Comparison of ENCODE assay signal across 1 cellular context in the genomic region with DNA sequence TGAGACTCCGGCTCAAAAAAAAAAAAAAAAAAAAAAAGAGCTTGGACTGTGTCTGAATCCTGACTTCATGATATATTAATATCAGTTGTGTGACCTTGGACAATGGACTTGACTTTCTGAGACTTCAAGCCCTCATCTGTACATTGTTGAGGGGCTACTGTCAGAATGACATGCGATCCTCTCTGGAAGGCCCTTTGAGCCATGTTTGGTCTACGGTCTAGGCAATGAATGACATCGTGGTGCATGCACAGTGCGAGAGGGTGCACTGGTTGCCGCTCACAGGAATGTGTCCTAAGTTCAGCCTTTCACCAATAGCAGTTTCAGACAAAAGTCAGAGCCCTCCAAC.
A peak's percentile ranks its signal among the peaks of the same experiment; 100 is the strongest.
TF ChIP-seq lines count a peak whose summit lies in the region.

No MANE protein-coding gene starts in this region.

TF ChIP-seq in HepG2, 621 proteins besides CTCF, POLR2A, EP300 and RAD21 (continued from another document and continues in another):
- TF ChIP-seq, protein P1, sequence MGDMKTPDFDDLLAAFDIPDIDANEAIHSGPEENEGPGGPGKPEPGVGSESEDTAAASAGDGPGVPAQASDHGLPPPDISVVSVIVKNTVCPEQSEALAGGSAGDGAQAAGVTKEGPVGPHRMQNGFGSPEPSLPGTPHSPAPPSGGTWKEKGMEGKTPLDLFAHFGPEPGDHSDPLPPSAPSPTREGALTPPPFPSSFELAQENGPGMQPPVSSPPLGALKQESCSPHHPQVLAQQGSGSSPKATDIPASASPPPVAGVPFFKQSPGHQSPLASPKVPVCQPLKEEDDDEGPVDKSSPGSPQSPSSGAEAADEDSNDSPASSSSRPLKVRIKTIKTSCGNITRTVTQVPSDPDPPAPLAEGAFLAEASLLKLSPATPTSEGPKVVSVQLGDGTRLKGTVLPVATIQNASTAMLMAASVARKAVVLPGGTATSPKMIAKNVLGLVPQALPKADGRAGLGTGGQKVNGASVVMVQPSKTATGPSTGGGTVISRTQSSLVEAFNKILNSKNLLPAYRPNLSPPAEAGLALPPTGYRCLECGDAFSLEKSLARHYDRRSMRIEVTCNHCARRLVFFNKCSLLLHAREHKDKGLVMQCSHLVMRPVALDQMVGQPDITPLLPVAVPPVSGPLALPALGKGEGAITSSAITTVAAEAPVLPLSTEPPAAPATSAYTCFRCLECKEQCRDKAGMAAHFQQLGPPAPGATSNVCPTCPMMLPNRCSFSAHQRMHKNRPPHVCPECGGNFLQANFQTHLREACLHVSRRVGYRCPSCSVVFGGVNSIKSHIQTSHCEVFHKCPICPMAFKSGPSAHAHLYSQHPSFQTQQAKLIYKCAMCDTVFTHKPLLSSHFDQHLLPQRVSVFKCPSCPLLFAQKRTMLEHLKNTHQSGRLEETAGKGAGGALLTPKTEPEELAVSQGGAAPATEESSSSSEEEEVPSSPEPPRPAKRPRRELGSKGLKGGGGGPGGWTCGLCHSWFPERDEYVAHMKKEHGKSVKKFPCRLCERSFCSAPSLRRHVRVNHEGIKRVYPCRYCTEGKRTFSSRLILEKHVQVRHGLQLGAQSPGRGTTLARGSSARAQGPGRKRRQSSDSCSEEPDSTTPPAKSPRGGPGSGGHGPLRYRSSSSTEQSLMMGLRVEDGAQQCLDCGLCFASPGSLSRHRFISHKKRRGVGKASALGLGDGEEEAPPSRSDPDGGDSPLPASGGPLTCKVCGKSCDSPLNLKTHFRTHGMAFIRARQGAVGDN (CRISPR knock-in tag; IDR thresholded peaks at IDR 0.05) = peak; percentile 46
- TF ChIP-seq ZNF30 (CRISPR knock-in tag; IDR thresholded peaks at IDR 0.05) (no peak), GATAD1 (CRISPR knock-in tag; IDR thresholded peaks at IDR 0.05) (no peak), MEF2D (CRISPR knock-in tag; IDR thresholded peaks at IDR 0.05) (0 out of 2 replicates have a peak, but pooled peaks have one; percentile 18), HNRNPK (IDR thresholded peaks at IDR 0.05; ENCODE audit: low read depth, low read length, poor library complexity, severe bottlenecking) (no peak), IKZF1 (IDR thresholded peaks at IDR 0.05) (no peak), ZNF703 (CRISPR knock-in tag; IDR thresholded peaks at IDR 0.05; ENCODE audit: borderline replicate concordance) (no peak), ATM (IDR thresholded peaks at IDR 0.05; ENCODE audit: borderline replicate concordance) (no peak), ZBTB7B (CRISPR knock-in tag; IDR thresholded peaks at IDR 0.05) (peak; percentile 53; the same call in 1 of the 2 replicates), MXI1 (IDR thresholded peaks at IDR 0.05; ENCODE audit: borderline replicate concordance, low read depth, low read length) (peak; percentile 72; the same call in 1 of the 3 replicates), PCBP2 (optimal IDR thresholded peaks at IDR 0.05; ENCODE audit: low read depth, low read length, poor library complexity, severe bottlenecking) (no peak), TOPORS (CRISPR knock-in tag; IDR thresholded peaks at IDR 0.05) (no peak), ZNF263 (CRISPR knock-in tag; IDR thresholded peaks at IDR 0.05) (0 out of 2 replicates have a peak, but pooled peaks have one; percentile 17), ZNF556 (CRISPR knock-in tag; IDR thresholded peaks at IDR 0.05; ENCODE audit: borderline replicate concordance) (peak; percentile 89), XBP1 (CRISPR knock-in tag; IDR thresholded peaks at IDR 0.05) (no peak), ZNF33B (CRISPR knock-in tag; IDR thresholded peaks at IDR 0.05) (no peak), RXRA (CRISPR knock-in tag; IDR thresholded peaks at IDR 0.05) (0 out of 2 replicates have a peak, but pooled peaks have one; percentile 7), ZNF563 (CRISPR knock-in tag; IDR thresholded peaks at IDR 0.05) (peak; percentile 46; the same call in 1 of the 2 replicates), KMT2A (CRISPR knock-in tag; IDR thresholded peaks at IDR 0.05) (no peak; the same call in 1 of the 2 replicates), ATF7 (IDR thresholded peaks at IDR 0.05) (no peak), ATF7 (CRISPR knock-in tag; IDR thresholded peaks at IDR 0.05) (peak; percentile 83; the same call in 1 of the 2 replicates), YY1 (IDR thresholded peaks at IDR 0.05; ENCODE audit: insufficient read depth, insufficient replicate concordance, low read depth, low read length) (peak; percentile 50), ZFX (CRISPR knock-in tag; IDR thresholded peaks at IDR 0.05; ENCODE audit: low read depth) (peak; percentile 58), ZNF547 (CRISPR knock-in tag; IDR thresholded peaks at IDR 0.05) (no peak), KLF15 (CRISPR knock-in tag; IDR thresholded peaks at IDR 0.05; ENCODE audit: borderline replicate concordance) (no peak), ZBTB20 (CRISPR knock-in tag; IDR thresholded peaks at IDR 0.05; ENCODE audit: borderline replicate concordance, low read depth) (peak; percentile 43; the same call in 1 of the 2 replicates), SOX13 (IDR thresholded peaks at IDR 0.05) (no peak), SOX13 (CRISPR knock-in tag; conservative IDR thresholded peaks at IDR 0.05 in 1 of 2, IDR thresholded peaks at IDR 0.05 in 1 of 2) (peak in 1 of 2 experiments; percentile 10; a peak in 1 of 4 replicates), IRF2 (CRISPR knock-in tag; IDR thresholded peaks at IDR 0.05) (0 out of 2 replicates have a peak, but pooled peaks have one; percentile 35), ZMYM2 (CRISPR knock-in tag; IDR thresholded peaks at IDR 0.05) (0 out of 2 replicates have a peak, but pooled peaks have one; percentile 56), ZNF543 (CRISPR knock-in tag; IDR thresholded peaks at IDR 0.05) (0 out of 2 replicates have a peak, but pooled peaks have one; percentile 47), ZKSCAN1 (IDR thresholded peaks at IDR 0.05; ENCODE audit: low read length) (0 out of 2 replicates have a peak, but pooled peaks have one; percentile 43), SP5 (CRISPR knock-in tag; IDR thresholded peaks at IDR 0.05; ENCODE audit: borderline replicate concordance, low read depth) (no peak), ZFP62 (CRISPR knock-in tag; IDR thresholded peaks at IDR 0.05) (no peak), NRL (CRISPR knock-in tag; IDR thresholded peaks at IDR 0.05; ENCODE audit: borderline replicate concordance) (no peak)
- TF ChIP-seq, protein P2, sequence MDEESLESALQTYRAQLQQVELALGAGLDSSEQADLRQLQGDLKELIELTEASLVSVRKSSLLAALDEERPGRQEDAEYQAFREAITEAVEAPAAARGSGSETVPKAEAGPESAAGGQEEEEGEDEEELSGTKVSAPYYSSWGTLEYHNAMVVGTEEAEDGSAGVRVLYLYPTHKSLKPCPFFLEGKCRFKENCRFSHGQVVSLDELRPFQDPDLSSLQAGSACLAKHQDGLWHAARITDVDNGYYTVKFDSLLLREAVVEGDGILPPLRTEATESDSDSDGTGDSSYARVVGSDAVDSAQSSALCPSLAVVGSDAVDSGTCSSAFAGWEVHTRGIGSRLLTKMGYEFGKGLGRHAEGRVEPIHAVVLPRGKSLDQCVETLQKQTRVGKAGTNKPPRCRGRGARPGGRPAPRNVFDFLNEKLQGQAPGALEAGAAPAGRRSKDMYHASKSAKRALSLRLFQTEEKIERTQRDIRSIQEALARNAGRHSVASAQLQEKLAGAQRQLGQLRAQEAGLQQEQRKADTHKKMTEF (CRISPR knock-in tag; IDR thresholded peaks at IDR 0.05) = 0 out of 2 replicates have a peak, but pooled peaks have one; percentile 28
- TF ChIP-seq, protein P3, sequence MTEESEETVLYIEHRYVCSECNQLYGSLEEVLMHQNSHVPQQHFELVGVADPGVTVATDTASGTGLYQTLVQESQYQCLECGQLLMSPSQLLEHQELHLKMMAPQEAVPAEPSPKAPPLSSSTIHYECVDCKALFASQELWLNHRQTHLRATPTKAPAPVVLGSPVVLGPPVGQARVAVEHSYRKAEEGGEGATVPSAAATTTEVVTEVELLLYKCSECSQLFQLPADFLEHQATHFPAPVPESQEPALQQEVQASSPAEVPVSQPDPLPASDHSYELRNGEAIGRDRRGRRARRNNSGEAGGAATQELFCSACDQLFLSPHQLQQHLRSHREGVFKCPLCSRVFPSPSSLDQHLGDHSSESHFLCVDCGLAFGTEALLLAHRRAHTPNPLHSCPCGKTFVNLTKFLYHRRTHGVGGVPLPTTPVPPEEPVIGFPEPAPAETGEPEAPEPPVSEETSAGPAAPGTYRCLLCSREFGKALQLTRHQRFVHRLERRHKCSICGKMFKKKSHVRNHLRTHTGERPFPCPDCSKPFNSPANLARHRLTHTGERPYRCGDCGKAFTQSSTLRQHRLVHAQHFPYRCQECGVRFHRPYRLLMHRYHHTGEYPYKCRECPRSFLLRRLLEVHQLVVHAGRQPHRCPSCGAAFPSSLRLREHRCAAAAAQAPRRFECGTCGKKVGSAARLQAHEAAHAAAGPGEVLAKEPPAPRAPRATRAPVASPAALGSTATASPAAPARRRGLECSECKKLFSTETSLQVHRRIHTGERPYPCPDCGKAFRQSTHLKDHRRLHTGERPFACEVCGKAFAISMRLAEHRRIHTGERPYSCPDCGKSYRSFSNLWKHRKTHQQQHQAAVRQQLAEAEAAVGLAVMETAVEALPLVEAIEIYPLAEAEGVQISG (CRISPR knock-in tag; IDR thresholded peaks at IDR 0.05) = peak; percentile 66
- TF ChIP-seq, protein P4, sequence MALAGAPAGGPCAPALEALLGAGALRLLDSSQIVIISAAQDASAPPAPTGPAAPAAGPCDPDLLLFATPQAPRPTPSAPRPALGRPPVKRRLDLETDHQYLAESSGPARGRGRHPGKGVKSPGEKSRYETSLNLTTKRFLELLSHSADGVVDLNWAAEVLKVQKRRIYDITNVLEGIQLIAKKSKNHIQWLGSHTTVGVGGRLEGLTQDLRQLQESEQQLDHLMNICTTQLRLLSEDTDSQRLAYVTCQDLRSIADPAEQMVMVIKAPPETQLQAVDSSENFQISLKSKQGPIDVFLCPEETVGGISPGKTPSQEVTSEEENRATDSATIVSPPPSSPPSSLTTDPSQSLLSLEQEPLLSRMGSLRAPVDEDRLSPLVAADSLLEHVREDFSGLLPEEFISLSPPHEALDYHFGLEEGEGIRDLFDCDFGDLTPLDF (CRISPR knock-in tag; IDR thresholded peaks at IDR 0.05) = no peak
- TF ChIP-seq, protein P5, sequence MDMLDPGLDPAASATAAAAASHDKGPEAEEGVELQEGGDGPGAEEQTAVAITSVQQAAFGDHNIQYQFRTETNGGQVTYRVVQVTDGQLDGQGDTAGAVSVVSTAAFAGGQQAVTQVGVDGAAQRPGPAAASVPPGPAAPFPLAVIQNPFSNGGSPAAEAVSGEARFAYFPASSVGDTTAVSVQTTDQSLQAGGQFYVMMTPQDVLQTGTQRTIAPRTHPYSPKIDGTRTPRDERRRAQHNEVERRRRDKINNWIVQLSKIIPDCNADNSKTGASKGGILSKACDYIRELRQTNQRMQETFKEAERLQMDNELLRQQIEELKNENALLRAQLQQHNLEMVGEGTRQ (IDR thresholded peaks at IDR 0.05; ENCODE audit: low read depth, low read length) = no peak
- TF ChIP-seq, protein P5 (CRISPR knock-in tag; IDR thresholded peaks at IDR 0.05; ENCODE audit: borderline replicate concordance) = peak; percentile 30; the same call in 1 of the 2 replicates
- TF ChIP-seq, protein P6, sequence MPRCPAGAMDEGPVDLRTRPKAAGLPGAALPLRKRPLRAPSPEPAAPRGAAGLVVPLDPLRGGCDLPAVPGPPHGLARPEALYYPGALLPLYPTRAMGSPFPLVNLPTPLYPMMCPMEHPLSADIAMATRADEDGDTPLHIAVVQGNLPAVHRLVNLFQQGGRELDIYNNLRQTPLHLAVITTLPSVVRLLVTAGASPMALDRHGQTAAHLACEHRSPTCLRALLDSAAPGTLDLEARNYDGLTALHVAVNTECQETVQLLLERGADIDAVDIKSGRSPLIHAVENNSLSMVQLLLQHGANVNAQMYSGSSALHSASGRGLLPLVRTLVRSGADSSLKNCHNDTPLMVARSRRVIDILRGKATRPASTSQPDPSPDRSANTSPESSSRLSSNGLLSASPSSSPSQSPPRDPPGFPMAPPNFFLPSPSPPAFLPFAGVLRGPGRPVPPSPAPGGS (CRISPR knock-in tag; IDR thresholded peaks at IDR 0.05) = no peak
- TF ChIP-seq, protein P7, sequence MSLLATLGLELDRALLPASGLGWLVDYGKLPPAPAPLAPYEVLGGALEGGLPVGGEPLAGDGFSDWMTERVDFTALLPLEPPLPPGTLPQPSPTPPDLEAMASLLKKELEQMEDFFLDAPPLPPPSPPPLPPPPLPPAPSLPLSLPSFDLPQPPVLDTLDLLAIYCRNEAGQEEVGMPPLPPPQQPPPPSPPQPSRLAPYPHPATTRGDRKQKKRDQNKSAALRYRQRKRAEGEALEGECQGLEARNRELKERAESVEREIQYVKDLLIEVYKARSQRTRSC (CRISPR knock-in tag; IDR thresholded peaks at IDR 0.05; ENCODE audit: low read depth) = no peak
- TF ChIP-seq, protein P8, sequence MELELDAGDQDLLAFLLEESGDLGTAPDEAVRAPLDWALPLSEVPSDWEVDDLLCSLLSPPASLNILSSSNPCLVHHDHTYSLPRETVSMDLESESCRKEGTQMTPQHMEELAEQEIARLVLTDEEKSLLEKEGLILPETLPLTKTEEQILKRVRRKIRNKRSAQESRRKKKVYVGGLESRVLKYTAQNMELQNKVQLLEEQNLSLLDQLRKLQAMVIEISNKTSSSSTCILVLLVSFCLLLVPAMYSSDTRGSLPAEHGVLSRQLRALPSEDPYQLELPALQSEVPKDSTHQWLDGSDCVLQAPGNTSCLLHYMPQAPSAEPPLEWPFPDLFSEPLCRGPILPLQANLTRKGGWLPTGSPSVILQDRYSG (CRISPR knock-in tag; IDR thresholded peaks at IDR 0.05) = no peak
- TF ChIP-seq, protein P9, sequence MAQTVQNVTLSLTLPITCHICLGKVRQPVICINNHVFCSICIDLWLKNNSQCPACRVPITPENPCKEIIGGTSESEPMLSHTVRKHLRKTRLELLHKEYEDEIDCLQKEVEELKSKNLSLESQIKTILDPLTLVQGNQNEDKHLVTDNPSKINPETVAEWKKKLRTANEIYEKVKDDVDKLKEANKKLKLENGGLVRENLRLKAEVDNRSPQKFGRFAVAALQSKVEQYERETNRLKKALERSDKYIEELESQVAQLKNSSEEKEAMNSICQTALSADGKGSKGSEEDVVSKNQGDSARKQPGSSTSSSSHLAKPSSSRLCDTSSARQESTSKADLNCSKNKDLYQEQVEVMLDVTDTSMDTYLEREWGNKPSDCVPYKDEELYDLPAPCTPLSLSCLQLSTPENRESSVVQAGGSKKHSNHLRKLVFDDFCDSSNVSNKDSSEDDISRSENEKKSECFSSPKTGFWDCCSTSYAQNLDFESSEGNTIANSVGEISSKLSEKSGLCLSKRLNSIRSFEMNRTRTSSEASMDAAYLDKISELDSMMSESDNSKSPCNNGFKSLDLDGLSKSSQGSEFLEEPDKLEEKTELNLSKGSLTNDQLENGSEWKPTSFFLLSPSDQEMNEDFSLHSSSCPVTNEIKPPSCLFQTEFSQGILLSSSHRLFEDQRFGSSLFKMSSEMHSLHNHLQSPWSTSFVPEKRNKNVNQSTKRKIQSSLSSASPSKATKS (CRISPR knock-in tag; IDR thresholded peaks at IDR 0.05) = no peak
